Comparison of ENCODE assay signal across 30 cellular contexts in the genomic region with DNA sequence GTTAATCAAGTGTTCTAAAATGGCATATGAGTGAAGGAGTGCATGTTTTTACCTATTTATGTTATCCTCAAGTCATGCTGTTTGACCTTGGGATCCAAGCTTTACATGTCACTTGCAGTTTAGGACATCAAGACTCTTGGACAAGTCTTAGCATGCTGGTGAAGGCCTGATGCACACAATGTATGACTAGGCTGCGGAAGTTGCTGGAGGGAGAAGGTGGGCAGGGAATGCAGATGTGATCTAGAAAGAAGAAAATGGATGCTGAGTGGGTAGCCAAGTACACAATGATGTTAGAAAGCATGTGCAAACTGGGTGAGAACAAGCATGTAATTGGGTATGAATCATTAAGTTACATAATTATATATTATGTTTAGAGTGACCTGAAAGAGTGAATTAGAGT.
"Had no signal": no experiment of that assay in that cellular context is flagged by ENCODE, and none has a peak within 500 bp of the region (broad histone marks: within the 10 kb centered on the region; RNA-seq: fewer than 3 reads in every experiment).

No MANE protein-coding gene starts in this region.

- H3K9me3 ChIP-seq: SJCRH30 had no signal

- H3K4me1 ChIP-seq: SJCRH30 had no signal

- H3K27ac ChIP-seq: cardiac muscle cell, SJCRH30, SK-N-MC, WERI-Rb-1 had no signal

- H3K36me3 ChIP-seq: cardiac muscle cell, SJCRH30, WERI-Rb-1 had no signal

- H3K4me3 ChIP-seq: cardiac muscle cell, SJCRH30, SK-N-MC had no signal

- H3K27me3 ChIP-seq: SJCRH30 had no signal

- ATAC-seq: activated CD8-positive, alpha-beta memory T cell treated with anti-CD3 and anti-CD28 coated beads, Interleukin-2, amount 10 ng/mL, durations not matched to agents 7 days and 5 days; activated naive CD8-positive, alpha-beta T cell treated with anti-CD3 and anti-CD28 coated beads, Interleukin-2, amount 50 U/mL, for 24 hours had no signal

- DNase-seq: activated CD4-positive, alpha-beta memory T cell treated with anti-CD3 and anti-CD28 coated beads, Interleukin-2, amount 10 ng/mL, durations not matched to agents 7 days and 5 days; activated CD4-positive, alpha-beta T cell treated with anti-CD3 and anti-CD28 coated beads for 1 hour; activated CD4-positive, alpha-beta T cell treated with anti-CD3 and anti-CD28 coated beads for 48 hours; activated CD4-positive, CD25-positive, alpha-beta regulatory T cell; activated CD8-positive, alpha-beta memory T cell treated with anti-CD3 and anti-CD28 coated beads for 24 hours; activated CD8-positive, alpha-beta memory T cell treated with anti-CD3 and anti-CD28 coated beads, Interleukin-2, amount 10 ng/mL, durations not matched to agents 7 days and 5 days; activated CD8-positive, alpha-beta memory T cell treated with anti-CD3 and anti-CD28 coated beads, Interleukin-2, amount 50 U/mL, for 48 hours; activated effector memory CD4-positive, alpha-beta T cell treated with Interleukin-2 at 50 U/mL for 16 hours; activated naive CD4-positive, alpha-beta T cell treated with anti-CD3 and anti-CD28 coated beads, Interleukin-2, amount 10 ng/mL, durations not matched to agents 7 days and 5 days; activated naive CD8-positive, alpha-beta T cell treated with anti-CD3 and anti-CD28 coated beads, Interleukin-2, amount 50 U/mL, for 24 hours; activated T-cell treated with anti-CD3 and anti-CD28 coated beads, Interleukin-2, amount 50 U/mL, for 48 hours; Kasumi-1; KG1; NCI-H1092 treated with DMSO at 0.1 percent for 48 hours; NCI-H1436; NCI-H1694; NCI-H1930; NCI-H2171 treated with DMSO at 0.1 percent for 48 hours; NCI-H2227 treated with DMSO at 0.1 percent for 48 hours; NCI-H446; NCI-H510A treated with DMSO at 0.1 percent for 48 hours; NCI-H526 treated with DMSO at 0.1 percent for 48 hours; NCI-H82; OCI-M1; SHP77; SJCRH30; T1000; WERI-Rb-1 had no signal
